9 cellular contexts compared by ENCODE assay signal in genomic region chr14:50432131-50432530, GRCh38.
"Had no signal": no experiment of that assay in that cellular context is flagged by ENCODE, and none has a peak within 500 bp of the region (broad histone marks: within the 10 kb centered on the region; RNA-seq: fewer than 3 reads in every experiment).

No MANE protein-coding gene starts in this region.

- H3K4me1 ChIP-seq: HAP-1 had no signal

- ATAC-seq: HCT116, K562 had no signal

- H3K27ac ChIP-seq: GM23248 had no signal

- H3K4me3 ChIP-seq: GM23248, HAP-1, K562 had no signal

- H3K9me3 ChIP-seq: HAP-1 had no signal

- H3K9ac ChIP-seq: GM23248 had no signal

- H3K27ac Mint-ChIP-seq: HFFc6 had no signal

- H3K9me3 Mint-ChIP-seq: HFFc6 had no signal

- FAIRE-seq: HTR-8/SVneo, K562 had no signal

- DNase-seq: GM23248, GOT3, H7, HFFc6, IMR-90 had no signal

- H3K4me3 Mint-ChIP-seq: HFFc6 had no signal

- H2AFZ ChIP-seq: GM23248 had no signal
